8 cellular contexts compared by ENCODE assay signal in the genomic region with DNA sequence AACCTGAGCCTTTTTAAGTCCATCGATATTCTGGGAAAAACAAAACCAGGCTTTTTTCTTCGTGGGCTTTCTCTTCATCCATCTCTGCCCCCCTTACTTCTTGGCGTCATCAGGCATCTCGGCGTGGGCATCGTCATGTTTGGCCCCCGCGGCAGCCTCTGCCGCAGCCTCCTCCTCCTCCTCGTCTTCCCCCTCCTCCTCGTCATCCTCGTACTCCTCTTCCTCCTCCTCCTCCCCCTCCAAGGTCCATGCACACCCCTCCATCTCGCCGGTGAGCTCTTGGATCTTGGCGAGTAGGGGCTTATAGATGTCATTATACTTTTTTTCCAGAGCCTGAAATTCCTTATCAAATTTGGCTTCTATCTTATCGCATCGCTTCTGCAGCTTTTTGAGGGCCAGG. TPM values are rescaled to one million over a fixed set of nuclear protein-coding genes. Genes with fewer than 3 reads are reported as not detected.
A peak's percentile ranks its signal among the peaks of the same experiment; 100 is the strongest.
DNase-seq lines count a peak whose midpoint lies in the region; ATAC-seq, FAIRE-seq and TF ChIP-seq lines count a peak whose summit lies in the region.

No MANE protein-coding gene starts in this region.

- no peaks in the 10 kb centered on the region for H3K9me3 Mint-ChIP-seq in activated T-cell treated with anti-CD3 and anti-CD28 coated beads, Interleukin-2, amount 50 U/mL, for 4 hours

- peak overlapping the region; percentile 13 to 50 (median 38) for H3K4me3 ChIP-seq in pancreas

- FAIRE-seq in pancreas (lab: Jason Lieb, UNC) = no peak

- no peaks in the 10 kb centered on the region for H3K9me3 ChIP-seq in pancreas

- intact Hi-C loops in pancreas (cut with DNase I) = no loop called here

- 52 to 57% methylated on average over 17 of the region's 17 CpGs for WGBS in pancreas, 2 donors

- no peak overlapping the region for H3K27ac ChIP-seq in foreskin keratinocyte
- peak overlapping the region in 3 of 4 donors; percentile 31 to 57 (median 40) for H3K27ac ChIP-seq in pancreas

- peak overlapping the region; percentile 87 for H3K4me3 Mint-ChIP-seq in activated T-cell treated with anti-CD3 and anti-CD28 coated beads, Interleukin-2, amount 50 U/mL, for 4 hours

- CTCF ChIA-PET in HEK293T (lab: Yijun Ruan, JAX) = no interaction called here

- peaks cover 12% of the 10 kb centered on the region for H3K4me1 Mint-ChIP-seq in activated T-cell treated with anti-CD3 and anti-CD28 coated beads, Interleukin-2, amount 50 U/mL, for 4 hours (ENCODE audit: low read depth)

- H3K27me3 ChIP-seq in foreskin keratinocyte = no peaks in the 10 kb centered on the region
- H3K27me3 ChIP-seq in pancreas = no peaks in the 10 kb centered on the region

- DNase-seq in activated T-cell treated with anti-CD3 and anti-CD28 coated beads, Interleukin-2, amount 50 U/mL, for 1 hour = peak; percentile 25
- DNase-seq in activated T-cell treated with anti-CD3 and anti-CD28 coated beads for 4 hours = no peak
- DNase-seq in activated T-cell treated with anti-CD3 and anti-CD28 coated beads, Interleukin-2, amount 50 U/mL, for 4 hours = peak; percentile 18
- DNase-seq in foreskin keratinocyte = no peak
- DNase-seq in pancreas = no peak
- DNase-seq in epidermal melanocyte (ENCODE audit: insufficient read length, low spot score) = no peak
- DNase-seq in HEK293T (ENCODE audit: extremely low spot score) = no peak

- TF ChIP-seq CTCF in foreskin keratinocyte (conservative IDR thresholded peaks at IDR 0.05) (no peak), pancreas (IDR thresholded peaks at IDR 0.05) (no peak)

- H3K27me3 Mint-ChIP-seq in activated T-cell treated with anti-CD3 and anti-CD28 coated beads, Interleukin-2, amount 50 U/mL, for 4 hours (ENCODE audit: low read depth) = no peaks in the 10 kb centered on the region

- no peaks in the 10 kb centered on the region for H3K4me1 ChIP-seq in foreskin keratinocyte
- no peaks in the 10 kb centered on the region for H3K4me1 ChIP-seq in pancreas

- peaks cover 12% of the 10 kb centered on the region for H3K36me3 Mint-ChIP-seq in activated T-cell treated with anti-CD3 and anti-CD28 coated beads, Interleukin-2, amount 50 U/mL, for 4 hours (ENCODE audit: insufficient read depth)

- no peaks in the 10 kb centered on the region for H3K36me3 ChIP-seq in pancreas

- ATAC-seq in activated T-cell treated with anti-CD3 and anti-CD28 coated beads, Interleukin-2, amount 50 U/mL, for 4 hours = peak; percentile 27 to 33
- ATAC-seq in foreskin keratinocyte (peak; percentile 31), pancreas (peak in 3 of 4 donors; percentile 38 to 54 (median 44)), HG02763 (IDR thresholded peaks at IDR 0.05; ENCODE audit: unreplicated experiment) (no peak)

- POLR2A ChIA-PET in HEK293T (lab: Yijun Ruan, JAX) = no interaction called here

TF ChIP-seq in HEK293T, 16 proteins besides CTCF, POLR2A, EP300 and RAD21:
- TF ChIP-seq BHLHE40 (IDR thresholded peaks at IDR 0.05; ENCODE audit: borderline replicate concordance) (no peak), SUZ12 (IDR thresholded peaks at IDR 0.05) (no peak), LEF1 (IDR thresholded peaks at IDR 0.05; ENCODE audit: borderline replicate concordance) (no peak)

RNA-seq across cellular contexts. Expression of a gene that starts 0.5 kb away (rescaled TPM):
- 1 to 10 TPM; 3.6 to 5.6 (median 4.2) TPM for total RNA-seq in activated T-cell treated with anti-CD3 and anti-CD28 coated beads, Interleukin-2, amount 50 U/mL, for 4 hours
- total RNA-seq in foreskin keratinocyte (0.88 and 1.3 TPM in 2 replicates), pancreas (1 to 10 TPM in 5 of 6 donors, under 1 TPM in 1; 0.94 to 3.2 (median 1.8) TPM)
- polyA plus RNA-seq in foreskin keratinocyte (0.49 and 1.0 TPM in 2 replicates), pancreas (10 to 100 TPM in 1 of 2 donors, 1 to 10 TPM in 1; 6.0 to 13.2 TPM)

Comparison
In these comparisons a context has a peak if more than half of its experiments do, and no peak if none do; other contexts are left out.
1. DNase-seq: peak in activated T-cell treated with anti-CD3 and anti-CD28 coated beads, Interleukin-2, amount 50 U/mL, for 1 hour (single experiment) and activated T-cell treated with anti-CD3 and anti-CD28 coated beads, Interleukin-2, amount 50 U/mL, for 4 hours (single experiment); none in activated T-cell treated with anti-CD3 and anti-CD28 coated beads for 4 hours (single experiment), foreskin keratinocyte (0 of 2), pancreas (0 of 6), epidermal melanocyte (single experiment) and HEK293T (single experiment).